ENCODE assay signal across 1 cellular context in the genomic region with DNA sequence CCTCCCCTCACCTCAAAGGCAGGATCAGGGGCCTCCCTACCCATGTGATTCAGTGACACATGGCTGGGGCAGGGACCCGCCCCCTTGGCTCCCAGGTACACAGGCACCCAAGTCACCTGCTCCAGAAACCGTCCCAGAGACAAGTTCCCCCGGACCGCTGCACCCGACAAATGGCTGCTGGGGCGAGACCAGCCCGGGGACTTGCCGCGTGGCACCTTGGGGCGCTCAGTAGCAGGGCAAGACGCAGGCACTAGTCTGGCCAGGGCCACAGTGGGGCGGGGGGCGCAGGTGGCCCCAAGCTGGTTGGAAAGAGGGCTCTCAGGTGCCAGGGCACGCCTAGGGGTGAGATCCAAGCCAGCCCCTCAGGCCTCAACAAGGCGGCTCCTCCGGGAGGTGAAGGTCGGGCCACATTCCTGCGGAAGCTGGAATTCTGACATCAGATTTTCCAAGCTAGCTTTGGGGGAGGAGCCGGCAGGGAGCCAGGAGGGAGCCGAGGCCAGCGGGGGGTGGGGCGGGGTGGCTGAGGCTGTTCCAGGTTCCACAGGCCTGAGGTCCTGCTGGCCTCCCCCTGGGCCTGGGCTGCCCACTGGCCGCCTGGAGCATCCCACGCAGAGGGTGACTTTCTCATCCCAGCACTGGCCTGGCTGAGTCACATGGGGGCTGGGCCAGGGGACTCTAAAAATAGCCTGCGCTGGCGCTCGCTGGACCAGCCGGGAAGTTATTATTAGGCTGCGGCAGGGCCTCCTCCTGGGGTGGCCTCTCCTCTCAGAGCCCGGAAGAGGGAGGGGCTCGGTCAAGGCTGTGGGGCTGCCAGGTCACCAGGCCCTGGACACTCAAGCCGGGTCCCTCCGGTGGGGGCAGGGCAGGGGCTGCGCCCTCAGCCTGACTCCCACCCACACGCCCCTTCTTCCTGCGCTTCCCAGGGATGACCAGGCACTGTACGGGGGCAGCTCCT.
TF ChIP-seq lines count a peak whose summit lies in the region.

No MANE protein-coding gene starts in this region.

TF ChIP-seq in K562, 482 proteins besides CTCF, POLR2A, EP300 and RAD21 (continued from another document and continues in another):
- TF ChIP-seq, protein P1, sequence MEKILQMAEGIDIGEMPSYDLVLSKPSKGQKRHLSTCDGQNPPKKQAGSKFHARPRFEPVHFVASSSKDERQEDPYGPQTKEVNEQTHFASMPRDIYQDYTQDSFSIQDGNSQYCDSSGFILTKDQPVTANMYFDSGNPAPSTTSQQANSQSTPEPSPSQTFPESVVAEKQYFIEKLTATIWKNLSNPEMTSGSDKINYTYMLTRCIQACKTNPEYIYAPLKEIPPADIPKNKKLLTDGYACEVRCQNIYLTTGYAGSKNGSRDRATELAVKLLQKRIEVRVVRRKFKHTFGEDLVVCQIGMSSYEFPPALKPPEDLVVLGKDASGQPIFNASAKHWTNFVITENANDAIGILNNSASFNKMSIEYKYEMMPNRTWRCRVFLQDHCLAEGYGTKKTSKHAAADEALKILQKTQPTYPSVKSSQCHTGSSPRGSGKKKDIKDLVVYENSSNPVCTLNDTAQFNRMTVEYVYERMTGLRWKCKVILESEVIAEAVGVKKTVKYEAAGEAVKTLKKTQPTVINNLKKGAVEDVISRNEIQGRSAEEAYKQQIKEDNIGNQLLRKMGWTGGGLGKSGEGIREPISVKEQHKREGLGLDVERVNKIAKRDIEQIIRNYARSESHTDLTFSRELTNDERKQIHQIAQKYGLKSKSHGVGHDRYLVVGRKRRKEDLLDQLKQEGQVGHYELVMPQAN (IDR thresholded peaks at IDR 0.05; ENCODE audit: borderline replicate concordance), result no peak
- TF ChIP-seq, protein P2, sequence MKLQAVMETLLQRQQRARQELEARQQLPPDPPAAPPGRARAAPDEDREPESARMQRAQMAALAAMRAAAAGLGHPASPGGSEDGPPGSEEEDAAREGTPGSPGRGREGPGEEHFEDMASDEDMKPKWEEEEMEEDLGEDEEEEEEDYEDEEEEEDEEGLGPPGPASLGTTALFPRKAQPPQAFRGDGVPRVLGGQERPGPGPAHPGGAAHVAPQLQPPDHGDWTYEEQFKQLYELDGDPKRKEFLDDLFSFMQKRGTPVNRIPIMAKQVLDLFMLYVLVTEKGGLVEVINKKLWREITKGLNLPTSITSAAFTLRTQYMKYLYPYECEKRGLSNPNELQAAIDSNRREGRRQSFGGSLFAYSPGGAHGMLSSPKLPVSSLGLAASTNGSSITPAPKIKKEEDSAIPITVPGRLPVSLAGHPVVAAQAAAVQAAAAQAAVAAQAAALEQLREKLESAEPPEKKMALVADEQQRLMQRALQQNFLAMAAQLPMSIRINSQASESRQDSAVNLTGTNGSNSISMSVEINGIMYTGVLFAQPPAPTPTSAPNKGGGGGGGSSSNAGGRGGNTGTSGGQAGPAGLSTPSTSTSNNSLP (IDR thresholded peaks at IDR 0.05; ENCODE audit: borderline replicate concordance, low read depth, low read length), result no peak
- TF ChIP-seq DPF2 (IDR thresholded peaks at IDR 0.05) (0 out of 2 replicates have a peak, but pooled peaks have one; percentile 31), TBL1XR1 (IDR thresholded peaks at IDR 0.05; ENCODE audit: low read length in 2 of 2) (peak in 1 of 2 experiments; percentile 76; a peak in 2 of 4 replicates), ZNF347 (CRISPR knock-in tag; IDR thresholded peaks at IDR 0.05; ENCODE audit: low read depth) (no peak), ZNF589 (CRISPR knock-in tag; IDR thresholded peaks at IDR 0.05; ENCODE audit: low read depth) (no peak), ILF3 (IDR thresholded peaks at IDR 0.05; ENCODE audit: borderline replicate concordance) (no peak), CBX3 (IDR thresholded peaks at IDR 0.05; ENCODE audit: borderline replicate concordance in 1 of 2, low read length in 2 of 2) (no peak), NCOA1 (IDR thresholded peaks at IDR 0.05; ENCODE audit: low read depth) (no peak), ZNF76 (CRISPR knock-in tag; IDR thresholded peaks at IDR 0.05; ENCODE audit: borderline replicate concordance) (no peak), EWSR1 (IDR thresholded peaks at IDR 0.05; ENCODE audit: borderline replicate concordance, low read depth, partially characterized antibody) (no peak), CBX5 (IDR thresholded peaks at IDR 0.05; ENCODE audit: borderline replicate concordance, low read depth) (no peak), CXXC5 (CRISPR knock-in tag; IDR thresholded peaks at IDR 0.05) (peak; percentile 55), FOXJ2 (tag; IDR thresholded peaks at IDR 0.05) (no peak), NRF1 (conservative IDR thresholded peaks at IDR 0.05 in 1 of 2, IDR thresholded peaks at IDR 0.05 in 1 of 2) (peak; percentile 82 to 84), SIRT6 (IDR thresholded peaks at IDR 0.05; ENCODE audit: low read depth, low read length) (no peak), ZNF184 (CRISPR knock-in tag; IDR thresholded peaks at IDR 0.05) (no peak), MEF2D (tag; conservative IDR thresholded peaks at IDR 0.05; ENCODE audit: low read depth) (peak; percentile 99), ESRRA (IDR thresholded peaks at IDR 0.05; ENCODE audit: borderline replicate concordance, low read depth) (no peak), ZNF668 (CRISPR knock-in tag; IDR thresholded peaks at IDR 0.05) (no peak), NFE2 (IDR thresholded peaks at IDR 0.05; ENCODE audit: low read depth) (peak; percentile 22; the same call in 1 of the 2 replicates), ZBTB7A (IDR thresholded peaks at IDR 0.05; ENCODE audit: borderline replicate concordance, control insufficient read depth, low read depth, low read length) (no peak), SMARCE1 (IDR thresholded peaks at IDR 0.05) (0 out of 2 replicates have a peak, but pooled peaks have one; percentile 26), DNMT1 (IDR thresholded peaks at IDR 0.05) (no peak), NCOA2 (IDR thresholded peaks at IDR 0.05; ENCODE audit: partially characterized antibody in 2 of 2) (no peak), NR2C1 (IDR thresholded peaks at IDR 0.05) (no peak), NR2C1 (tag; IDR thresholded peaks at IDR 0.05) (no peak), ZKSCAN8 (CRISPR knock-in tag; IDR thresholded peaks at IDR 0.05) (no peak), MAFF (IDR thresholded peaks at IDR 0.05; ENCODE audit: low read length) (no peak), BMI1 (IDR thresholded peaks at IDR 0.05; ENCODE audit: low read length) (no peak), SIX5 (IDR thresholded peaks at IDR 0.05; ENCODE audit: borderline replicate concordance in 1 of 2, insufficient read depth in 1 of 2, low read depth in 1 of 2, low read length in 2 of 2) (no peak), MCM7 (IDR thresholded peaks at IDR 0.05) (no peak), GTF2A2 (tag; IDR thresholded peaks at IDR 0.05) (no peak), MEF2A (IDR thresholded peaks at IDR 0.05; ENCODE audit: control insufficient read depth, low read depth, low read length) (peak; percentile 98), SMC3 (conservative IDR thresholded peaks at IDR 0.05; ENCODE audit: insufficient read depth, low read depth, low read length) (no peak), FIP1L1 (IDR thresholded peaks at IDR 0.05; ENCODE audit: low read depth, low read length, poor library complexity, severe bottlenecking) (no peak), BCOR (IDR thresholded peaks at IDR 0.05) (no peak), TCF7L2 (IDR thresholded peaks at IDR 0.05; ENCODE audit: low read depth, low read length) (no peak), PTTG1 (tag; IDR thresholded peaks at IDR 0.05; ENCODE audit: low read depth) (no peak), NR3C1 (CRISPR knock-in tag; IDR thresholded peaks at IDR 0.05) (no peak), ZNF354B (CRISPR knock-in tag; IDR thresholded peaks at IDR 0.05) (no peak), CTBP1 (IDR thresholded peaks at IDR 0.05; ENCODE audit: borderline replicate concordance) (peak; percentile 80; the same call in 1 of the 2 replicates), ZNF197 (CRISPR knock-in tag; IDR thresholded peaks at IDR 0.05; ENCODE audit: low read depth) (no peak)
- TF ChIP-seq, protein P3, sequence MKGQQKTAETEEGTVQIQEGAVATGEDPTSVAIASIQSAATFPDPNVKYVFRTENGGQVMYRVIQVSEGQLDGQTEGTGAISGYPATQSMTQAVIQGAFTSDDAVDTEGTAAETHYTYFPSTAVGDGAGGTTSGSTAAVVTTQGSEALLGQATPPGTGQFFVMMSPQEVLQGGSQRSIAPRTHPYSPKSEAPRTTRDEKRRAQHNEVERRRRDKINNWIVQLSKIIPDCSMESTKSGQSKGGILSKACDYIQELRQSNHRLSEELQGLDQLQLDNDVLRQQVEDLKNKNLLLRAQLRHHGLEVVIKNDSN (CRISPR knock-in tag; IDR thresholded peaks at IDR 0.05), result peak; percentile 86
- TF ChIP-seq, protein P4, sequence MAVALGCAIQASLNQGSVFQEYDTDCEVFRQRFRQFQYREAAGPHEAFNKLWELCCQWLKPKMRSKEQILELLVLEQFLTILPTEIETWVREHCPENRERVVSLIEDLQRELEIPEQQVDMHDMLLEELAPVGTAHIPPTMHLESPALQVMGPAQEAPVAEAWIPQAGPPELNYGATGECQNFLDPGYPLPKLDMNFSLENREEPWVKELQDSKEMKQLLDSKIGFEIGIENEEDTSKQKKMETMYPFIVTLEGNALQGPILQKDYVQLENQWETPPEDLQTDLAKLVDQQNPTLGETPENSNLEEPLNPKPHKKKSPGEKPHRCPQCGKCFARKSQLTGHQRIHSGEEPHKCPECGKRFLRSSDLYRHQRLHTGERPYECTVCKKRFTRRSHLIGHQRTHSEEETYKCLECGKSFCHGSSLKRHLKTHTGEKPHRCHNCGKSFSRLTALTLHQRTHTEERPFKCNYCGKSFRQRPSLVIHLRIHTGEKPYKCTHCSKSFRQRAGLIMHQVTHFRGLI (CRISPR knock-in tag; IDR thresholded peaks at IDR 0.05), result no peak
- TF ChIP-seq, protein P5, sequence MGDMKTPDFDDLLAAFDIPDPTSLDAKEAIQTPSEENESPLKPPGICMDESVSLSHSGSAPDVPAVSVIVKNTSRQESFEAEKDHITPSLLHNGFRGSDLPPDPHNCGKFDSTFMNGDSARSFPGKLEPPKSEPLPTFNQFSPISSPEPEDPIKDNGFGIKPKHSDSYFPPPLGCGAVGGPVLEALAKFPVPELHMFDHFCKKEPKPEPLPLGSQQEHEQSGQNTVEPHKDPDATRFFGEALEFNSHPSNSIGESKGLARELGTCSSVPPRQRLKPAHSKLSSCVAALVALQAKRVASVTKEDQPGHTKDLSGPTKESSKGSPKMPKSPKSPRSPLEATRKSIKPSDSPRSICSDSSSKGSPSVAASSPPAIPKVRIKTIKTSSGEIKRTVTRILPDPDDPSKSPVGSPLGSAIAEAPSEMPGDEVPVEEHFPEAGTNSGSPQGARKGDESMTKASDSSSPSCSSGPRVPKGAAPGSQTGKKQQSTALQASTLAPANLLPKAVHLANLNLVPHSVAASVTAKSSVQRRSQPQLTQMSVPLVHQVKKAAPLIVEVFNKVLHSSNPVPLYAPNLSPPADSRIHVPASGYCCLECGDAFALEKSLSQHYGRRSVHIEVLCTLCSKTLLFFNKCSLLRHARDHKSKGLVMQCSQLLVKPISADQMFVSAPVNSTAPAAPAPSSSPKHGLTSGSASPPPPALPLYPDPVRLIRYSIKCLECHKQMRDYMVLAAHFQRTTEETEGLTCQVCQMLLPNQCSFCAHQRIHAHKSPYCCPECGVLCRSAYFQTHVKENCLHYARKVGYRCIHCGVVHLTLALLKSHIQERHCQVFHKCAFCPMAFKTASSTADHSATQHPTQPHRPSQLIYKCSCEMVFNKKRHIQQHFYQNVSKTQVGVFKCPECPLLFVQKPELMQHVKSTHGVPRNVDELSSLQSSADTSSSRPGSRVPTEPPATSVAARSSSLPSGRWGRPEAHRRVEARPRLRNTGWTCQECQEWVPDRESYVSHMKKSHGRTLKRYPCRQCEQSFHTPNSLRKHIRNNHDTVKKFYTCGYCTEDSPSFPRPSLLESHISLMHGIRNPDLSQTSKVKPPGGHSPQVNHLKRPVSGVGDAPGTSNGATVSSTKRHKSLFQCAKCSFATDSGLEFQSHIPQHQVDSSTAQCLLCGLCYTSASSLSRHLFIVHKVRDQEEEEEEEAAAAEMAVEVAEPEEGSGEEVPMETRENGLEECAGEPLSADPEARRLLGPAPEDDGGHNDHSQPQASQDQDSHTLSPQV (IDR thresholded peaks at IDR 0.05), result no peak
- TF ChIP-seq, protein P6, sequence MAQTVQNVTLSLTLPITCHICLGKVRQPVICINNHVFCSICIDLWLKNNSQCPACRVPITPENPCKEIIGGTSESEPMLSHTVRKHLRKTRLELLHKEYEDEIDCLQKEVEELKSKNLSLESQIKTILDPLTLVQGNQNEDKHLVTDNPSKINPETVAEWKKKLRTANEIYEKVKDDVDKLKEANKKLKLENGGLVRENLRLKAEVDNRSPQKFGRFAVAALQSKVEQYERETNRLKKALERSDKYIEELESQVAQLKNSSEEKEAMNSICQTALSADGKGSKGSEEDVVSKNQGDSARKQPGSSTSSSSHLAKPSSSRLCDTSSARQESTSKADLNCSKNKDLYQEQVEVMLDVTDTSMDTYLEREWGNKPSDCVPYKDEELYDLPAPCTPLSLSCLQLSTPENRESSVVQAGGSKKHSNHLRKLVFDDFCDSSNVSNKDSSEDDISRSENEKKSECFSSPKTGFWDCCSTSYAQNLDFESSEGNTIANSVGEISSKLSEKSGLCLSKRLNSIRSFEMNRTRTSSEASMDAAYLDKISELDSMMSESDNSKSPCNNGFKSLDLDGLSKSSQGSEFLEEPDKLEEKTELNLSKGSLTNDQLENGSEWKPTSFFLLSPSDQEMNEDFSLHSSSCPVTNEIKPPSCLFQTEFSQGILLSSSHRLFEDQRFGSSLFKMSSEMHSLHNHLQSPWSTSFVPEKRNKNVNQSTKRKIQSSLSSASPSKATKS (CRISPR knock-in tag; IDR thresholded peaks at IDR 0.05), result no peak
- TF ChIP-seq, protein P7, sequence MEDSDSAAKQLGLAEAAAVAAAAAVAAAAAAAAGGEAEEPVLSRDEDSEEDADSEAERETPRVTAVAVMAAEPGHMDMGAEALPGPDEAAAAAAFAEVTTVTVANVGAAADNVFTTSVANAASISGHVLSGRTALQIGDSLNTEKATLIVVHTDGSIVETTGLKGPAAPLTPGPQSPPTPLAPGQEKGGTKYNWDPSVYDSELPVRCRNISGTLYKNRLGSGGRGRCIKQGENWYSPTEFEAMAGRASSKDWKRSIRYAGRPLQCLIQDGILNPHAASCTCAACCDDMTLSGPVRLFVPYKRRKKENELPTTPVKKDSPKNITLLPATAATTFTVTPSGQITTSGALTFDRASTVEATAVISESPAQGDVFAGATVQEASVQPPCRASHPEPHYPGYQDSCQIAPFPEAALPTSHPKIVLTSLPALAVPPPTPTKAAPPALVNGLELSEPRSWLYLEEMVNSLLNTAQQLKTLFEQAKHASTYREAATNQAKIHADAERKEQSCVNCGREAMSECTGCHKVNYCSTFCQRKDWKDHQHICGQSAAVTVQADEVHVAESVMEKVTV (CRISPR knock-in tag; IDR thresholded peaks at IDR 0.05), result no peak
- TF ChIP-seq, protein P8, sequence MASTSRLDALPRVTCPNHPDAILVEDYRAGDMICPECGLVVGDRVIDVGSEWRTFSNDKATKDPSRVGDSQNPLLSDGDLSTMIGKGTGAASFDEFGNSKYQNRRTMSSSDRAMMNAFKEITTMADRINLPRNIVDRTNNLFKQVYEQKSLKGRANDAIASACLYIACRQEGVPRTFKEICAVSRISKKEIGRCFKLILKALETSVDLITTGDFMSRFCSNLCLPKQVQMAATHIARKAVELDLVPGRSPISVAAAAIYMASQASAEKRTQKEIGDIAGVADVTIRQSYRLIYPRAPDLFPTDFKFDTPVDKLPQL (IDR thresholded peaks at IDR 0.05; ENCODE audit: extremely low read depth, insufficient read length), result no peak
- TF ChIP-seq, protein P9, sequence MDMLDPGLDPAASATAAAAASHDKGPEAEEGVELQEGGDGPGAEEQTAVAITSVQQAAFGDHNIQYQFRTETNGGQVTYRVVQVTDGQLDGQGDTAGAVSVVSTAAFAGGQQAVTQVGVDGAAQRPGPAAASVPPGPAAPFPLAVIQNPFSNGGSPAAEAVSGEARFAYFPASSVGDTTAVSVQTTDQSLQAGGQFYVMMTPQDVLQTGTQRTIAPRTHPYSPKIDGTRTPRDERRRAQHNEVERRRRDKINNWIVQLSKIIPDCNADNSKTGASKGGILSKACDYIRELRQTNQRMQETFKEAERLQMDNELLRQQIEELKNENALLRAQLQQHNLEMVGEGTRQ (CRISPR knock-in tag; IDR thresholded peaks at IDR 0.05), result peak; percentile 81
